ENCODE assay signal across 35 cellular contexts in the genomic region with DNA sequence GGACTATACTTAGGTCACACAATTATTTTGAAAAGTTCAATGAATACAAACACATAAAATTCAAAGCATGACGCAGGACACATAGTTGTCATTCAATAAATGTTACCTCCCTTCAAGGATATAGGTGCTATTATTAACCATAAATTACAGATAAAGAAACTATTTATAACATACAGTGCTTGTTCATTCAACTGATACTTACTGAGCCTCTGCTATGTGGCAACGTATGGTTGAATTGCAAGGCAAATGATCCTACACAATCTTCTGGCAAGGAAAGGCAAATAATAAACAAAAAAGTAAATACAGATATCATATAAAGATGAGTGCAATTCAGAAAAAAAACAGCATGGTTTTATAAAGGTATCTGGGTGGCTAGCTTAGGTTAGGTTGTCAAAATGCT.
"Had no signal": no experiment of that assay in that cellular context is flagged by ENCODE, and none has a peak within 500 bp of the region (broad histone marks: within the 10 kb centered on the region; RNA-seq: fewer than 3 reads in every experiment).

No MANE protein-coding gene starts in this region.

- H3K36me3 ChIP-seq: MG63 had no signal

- DNase-seq: Karpas-422, Kasumi-1, MG63, MM.1S, MV-4-11, NCI-H1048, NCI-H1092, NCI-H1092 treated with DMSO at 0.1 percent for 48 hours, NCI-H1105, NCI-H1105 treated with DMSO at 0.1 percent for 48 hours, NCI-H1417, NCI-H1417 treated with DMSO at 0.1 percent for 48 hours, NCI-H1436, NCI-H1436 treated with DMSO at 0.1 percent for 48 hours, NCI-H146, NCI-H1694, NCI-H1694 treated with DMSO at 0.1 percent for 48 hours, NCI-H187, NCI-H187 treated with DMSO at 0.1 percent for 48 hours, NCI-H1930, NCI-H2029, NCI-H2029 treated with DMSO at 0.1 percent for 48 hours, NCI-H2081, NCI-H2081 treated with DMSO at 0.1 percent for 48 hours, NCI-H2107, NCI-H2171, NCI-H2171 treated with DMSO at 0.1 percent for 48 hours, NCI-H2227 treated with DMSO at 0.1 percent for 48 hours, NCI-H226, NCI-H345, NCI-H446, NCI-H446 treated with DMSO at 0.1 percent for 48 hours, NCI-H510A, NCI-H510A treated with DMSO at 0.1 percent for 48 hours, NCI-H524 had no signal

- H3K4me3 ChIP-seq: MG63 had no signal

- H3K27me3 ChIP-seq: MG63 had no signal
